In the genomic region with DNA sequence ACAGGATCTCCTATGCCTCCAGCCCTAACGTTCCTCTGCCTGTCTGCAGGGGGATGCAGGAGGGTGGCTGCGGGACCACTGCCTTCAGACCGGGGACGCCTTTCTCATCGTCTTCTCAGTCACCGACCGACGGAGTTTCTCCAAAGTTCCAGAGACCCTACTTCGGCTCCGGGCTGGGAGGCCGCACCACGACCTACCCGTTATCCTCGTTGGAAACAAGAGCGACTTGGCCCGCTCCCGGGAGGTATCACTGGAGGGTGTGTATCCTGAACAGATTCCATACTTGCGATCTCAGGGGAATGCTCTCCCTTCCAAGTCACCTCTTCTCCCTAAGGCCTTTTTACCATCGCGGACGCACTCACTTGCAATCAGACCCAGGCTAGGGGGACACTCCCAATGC, we compare ENCODE assay signal across 11 cellular contexts. TPM values are rescaled to one million over a fixed set of nuclear protein-coding genes. Genes with fewer than 3 reads are reported as not detected.
DNase-seq lines count a peak whose midpoint lies in the region; ATAC-seq and TF ChIP-seq lines count a peak whose summit lies in the region.
"Had no signal": no experiment of that assay in that cellular context is flagged by ENCODE, and none has a peak within 500 bp of the region (broad histone marks: within the 10 kb centered on the region; RNA-seq: fewer than 3 reads in every experiment).

No MANE protein-coding gene starts in this region.

- peaks cover 45% of the 10 kb centered on the region for H3K4me1 Mint-ChIP-seq in WTC11
- peaks cover 42% of the 10 kb centered on the region for H3K4me1 Mint-ChIP-seq in stimulated activated effector memory CD8-positive, alpha-beta T cell treated with anti-CD3 and anti-CD28 coated beads, Interleukin-12 subunit alpha, Interleukin-12 subunit beta, amount 100 ng/mL, for 72 hours

- ATAC-seq in WTC11 (no peak), HG03159 (IDR thresholded peaks at IDR 0.05; ENCODE audit: unreplicated experiment) (no peak), HG03342 (IDR thresholded peaks at IDR 0.05; ENCODE audit: unreplicated experiment) (no peak)
- no peak for ATAC-seq in stimulated activated effector memory CD8-positive, alpha-beta T cell treated with anti-CD3 and anti-CD28 coated beads, Interleukin-12 subunit alpha, Interleukin-12 subunit beta, amount 100 ng/mL, for 72 hours

- DNase-seq in NCI-H2171 treated with DMSO at 0.1 percent for 48 hours (lab: John Stamatoyannopoulos, UW) (peak; percentile 75), NCI-H2171 (lab: John Stamatoyannopoulos, UW) (no peak), WTC11 (ENCODE audit: low spot score) (no peak), ecto neural progenitor cell (ENCODE audit: low spot score) (no peak)
- no peak for DNase-seq in stimulated activated effector memory CD8-positive, alpha-beta T cell treated with anti-CD3 and anti-CD28 coated beads, Interleukin-12 subunit alpha, Interleukin-12 subunit beta, amount 100 ng/mL, for 72 hours (ENCODE audit: low spot score in 2 of 2)
- DNase-seq: foreskin fibroblast had no signal

- H3K36me3 Mint-ChIP-seq in WTC11, result no peaks in the 10 kb centered on the region
- H3K36me3 Mint-ChIP-seq in stimulated activated effector memory CD8-positive, alpha-beta T cell treated with anti-CD3 and anti-CD28 coated beads, Interleukin-12 subunit alpha, Interleukin-12 subunit beta, amount 100 ng/mL, for 72 hours, result peaks cover 6% of the 10 kb centered on the region

- peak overlapping the region; percentile 60 for H3K27ac Mint-ChIP-seq in WTC11
- H3K27ac Mint-ChIP-seq in stimulated activated effector memory CD8-positive, alpha-beta T cell treated with anti-CD3 and anti-CD28 coated beads, Interleukin-12 subunit alpha, Interleukin-12 subunit beta, amount 100 ng/mL, for 72 hours, result peak overlapping the region; percentile 46

- no peaks in the 10 kb centered on the region for H3K9me3 Mint-ChIP-seq in WTC11
- no peaks in the 10 kb centered on the region for H3K9me3 Mint-ChIP-seq in stimulated activated effector memory CD8-positive, alpha-beta T cell treated with anti-CD3 and anti-CD28 coated beads, Interleukin-12 subunit alpha, Interleukin-12 subunit beta, amount 100 ng/mL, for 72 hours

- H3K27me3 Mint-ChIP-seq in WTC11 (ENCODE audit: low read depth), result peaks cover 30% of the 10 kb centered on the region

- CTCF ChIA-PET in WTC11 (lab: Charles Lee), result interaction anchor here (0.7 to 2.4 kb wide), 16 partner anchors 10 to 329 kb away, joined by 3 to 17 read pairs (median 4); a partner anchor contains a TSS

- TF ChIP-seq CTCF in WTC11 (IDR thresholded peaks at IDR 0.05), result no peak

- H3K4me3 Mint-ChIP-seq in WTC11, result peak overlapping the region; percentile 88
- H3K4me3 Mint-ChIP-seq in stimulated activated effector memory CD8-positive, alpha-beta T cell treated with anti-CD3 and anti-CD28 coated beads, Interleukin-12 subunit alpha, Interleukin-12 subunit beta, amount 100 ng/mL, for 72 hours, result peak overlapping the region; percentile 69

- POLR2A ChIA-PET in WTC11 (lab: Charles Lee), result interaction anchor here (0.7 to 2.0 kb wide), 7 partner anchors 14 to 92 kb away, joined by 3 to 13 read pairs (median 4); a partner anchor contains a TSS

- H3K4me3 ChIP-seq in iPS-11a (ENCODE audit: low read depth, low read length), result peak overlapping the region; percentile 46

TF ChIP-seq in WTC11, 78 proteins besides CTCF, POLR2A, EP300 and RAD21:
- no peak for TF ChIP-seq NR1H2 (CRISPR knock-in tag; IDR thresholded peaks at IDR 0.05)
- TF ChIP-seq, protein P1, sequence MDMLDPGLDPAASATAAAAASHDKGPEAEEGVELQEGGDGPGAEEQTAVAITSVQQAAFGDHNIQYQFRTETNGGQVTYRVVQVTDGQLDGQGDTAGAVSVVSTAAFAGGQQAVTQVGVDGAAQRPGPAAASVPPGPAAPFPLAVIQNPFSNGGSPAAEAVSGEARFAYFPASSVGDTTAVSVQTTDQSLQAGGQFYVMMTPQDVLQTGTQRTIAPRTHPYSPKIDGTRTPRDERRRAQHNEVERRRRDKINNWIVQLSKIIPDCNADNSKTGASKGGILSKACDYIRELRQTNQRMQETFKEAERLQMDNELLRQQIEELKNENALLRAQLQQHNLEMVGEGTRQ (CRISPR knock-in tag; IDR thresholded peaks at IDR 0.05), result no peak
TF ChIP-seq in WTC11: peak in this region for 0.

RNA-seq across cellular contexts. Expression of a gene that starts 3.0 kb away (rescaled TPM):
- 1.1 to 1.5 TPM (median 1.5 TPM) in 3 replicates for total RNA-seq in WTC11 (2021)
- total RNA-seq: A172, right atrium auricular region had no signal

RNA-seq across cellular contexts. Expression of a gene that starts 14.4 kb away (rescaled TPM):
- 18.4 to 24.0 TPM (median 19.0 TPM) in 3 replicates for total RNA-seq in WTC11 (2021)

RNA-seq across cellular contexts. Expression of a gene that starts 33.0 kb away (rescaled TPM):
- total RNA-seq in WTC11 (2021), result 42.4 to 49.4 TPM (median 47.4 TPM) in 3 replicates

RNA-seq across cellular contexts. Expression of a gene that starts 43.2 kb away (rescaled TPM):
- total RNA-seq in WTC11 (2021), result 119 to 124 TPM (median 123 TPM) in 3 replicates

RNA-seq across cellular contexts. Expression of a gene that starts 49.6 kb away (rescaled TPM):
- 81.6 to 94.4 TPM (median 83.9 TPM) in 3 replicates for total RNA-seq in WTC11 (2021)
